Comparison of ENCODE assay signal across 16 cellular contexts in genomic region chr19:55241935-55242464, GRCh38. TPM values are rescaled to one million over a fixed set of nuclear protein-coding genes. Genes with fewer than 3 reads are reported as not detected.
"Had no signal": no experiment of that assay in that cellular context is flagged by ENCODE, and none has a peak within 500 bp of the region (broad histone marks: within the 10 kb centered on the region; RNA-seq: fewer than 3 reads in every experiment).

No MANE protein-coding gene starts in this region.

- ATAC-seq: foreskin keratinocyte, natural killer cell, right cardiac atrium had no signal

- DNase-seq: effector CD4-positive, alpha-beta T cell; erythroblast; foreskin keratinocyte; natural killer cell; ovary; stimulated activated CD4-positive, alpha-beta T cell treated with anti-CD3 and anti-CD28 coated beads, Interleukin-2, amount 100 ng/mL, for 48 hours; tibial artery; uterus had no signal

- H3K27ac ChIP-seq: coronary artery, foreskin keratinocyte, hepatocyte, ovary, tibial artery, upper lobe of left lung, uterus had no signal

- H3K27me3 ChIP-seq: foreskin keratinocyte, hepatocyte, ovary, tibial artery, upper lobe of left lung, uterus had no signal

- H3K9me3 ChIP-seq: ovary, tibial artery, upper lobe of left lung, uterus had no signal

- H3K4me2 ChIP-seq: hepatocyte, smooth muscle cell had no signal

- H2AFZ ChIP-seq: hepatocyte had no signal

- H3K4me1 ChIP-seq: foreskin keratinocyte, tibial artery, uterus had no signal

- FAIRE-seq: endothelial cell of umbilical vein had no signal

- H3K4me3 ChIP-seq: coronary artery, hepatocyte, ovary, smooth muscle cell, tibial artery, upper lobe of left lung, uterus had no signal

- H3K36me3 ChIP-seq: ovary, uterus had no signal

RNA-seq across cellular contexts. Expression of gene PTPRH, which starts 32.7 kb away (rescaled TPM):
- total RNA-seq: endodermal cell, temporal lobe had no signal
- polyA plus RNA-seq: smooth muscle cell had no signal
